In genomic region chr17:8272421-8272820, GRCh38 we compare ENCODE assay signal across 1 cellular context.
A peak's percentile ranks its signal among the peaks of the same experiment; 100 is the strongest.
TF ChIP-seq lines count a peak whose summit lies in the region.

No MANE protein-coding gene starts in this region.

TF ChIP-seq in HepG2, 621 proteins besides CTCF, POLR2A, EP300 and RAD21:
- TF ChIP-seq ZNF121 (CRISPR knock-in tag; IDR thresholded peaks at IDR 0.05), result peak; percentile 70
- no peak for TF ChIP-seq POLR2AphosphoS5 (IDR thresholded peaks at IDR 0.05; ENCODE audit: low read depth, low read length)
- TF ChIP-seq FOXM1 (CRISPR knock-in tag; IDR thresholded peaks at IDR 0.05), result no peak
- no peak for TF ChIP-seq SOX13 (IDR thresholded peaks at IDR 0.05)
- TF ChIP-seq SOX13 (CRISPR knock-in tag; conservative IDR thresholded peaks at IDR 0.05 in 1 of 2, IDR thresholded peaks at IDR 0.05 in 1 of 2), result no peak
- TF ChIP-seq CHCHD3 (CRISPR knock-in tag; IDR thresholded peaks at IDR 0.05), result no peak
- no peak for TF ChIP-seq GFI1 (CRISPR knock-in tag; IDR thresholded peaks at IDR 0.05; ENCODE audit: borderline replicate concordance)
- no peak for TF ChIP-seq ZNF407 (CRISPR knock-in tag; IDR thresholded peaks at IDR 0.05; ENCODE audit: not compliant biosample characterization)
- TF ChIP-seq ZNF770 (CRISPR knock-in tag; IDR thresholded peaks at IDR 0.05), result peak; percentile 69
